ENCODE assay signal across 8 cellular contexts in genomic region chr2:110115291-110116032, GRCh38. TPM values are rescaled to one million over a fixed set of nuclear protein-coding genes. Genes with fewer than 3 reads are reported as not detected.
A peak's percentile ranks its signal among the peaks of the same experiment; 100 is the strongest.
DNase-seq lines count a peak whose midpoint lies in the region; ATAC-seq, FAIRE-seq and TF ChIP-seq lines count a peak whose summit lies in the region.

TSS of gene MALL (minus strand) at chr2:110115822. CDS start at chr2:110115792, 30 bp downstream.

- H2AFZ ChIP-seq in MM.1S (ENCODE audit: low read length): no peak within 1 kb of the TSS

- TF ChIP-seq CTCF in bronchial epithelial cell (IDR thresholded peaks at IDR 0.05; ENCODE audit: insufficient read depth, low read length, severe bottlenecking) (no peak), thoracic aorta (IDR thresholded peaks at IDR 0.05) (no peak), MM.1S (IDR thresholded peaks at IDR 0.05; ENCODE audit: low read length) (no peak)

- H3K4me1 ChIP-seq in thoracic aorta (ENCODE audit: control insufficient read depth in 1 of 2, low read depth in 2 of 2): peaks cover 0 to 17% of the 10 kb centered on the region in 2 donors
- no peaks in the 10 kb centered on the region for H3K4me1 ChIP-seq in MM.1S (ENCODE audit: low read length)

- H4K20me1 ChIP-seq in MM.1S (ENCODE audit: insufficient read depth, low read length): no peaks in the 10 kb centered on the region

- peak within 1 kb of the TSS in 1 of 2 donors; percentile 38 for H3K27ac ChIP-seq in thoracic aorta
- no peak within 1 kb of the TSS for H3K27ac ChIP-seq in MM.1S (ENCODE audit: low read length)

- H3K4me2 ChIP-seq in MM.1S (ENCODE audit: low read depth, low read length): no peak within 1 kb of the TSS

- ATAC-seq in left lobe of liver (peak; percentile 45), thoracic aorta (ENCODE audit: insufficient number of reproducible peaks, low FRiP score, low read depth) (peak; percentile 29), GM19397 (IDR thresholded peaks at IDR 0.05; ENCODE audit: unreplicated experiment) (no peak)

- DNase-seq in M059J (ENCODE audit: low read depth) (peak; percentile 42), bronchial epithelial cell (ENCODE audit: low read depth) (peak; percentile 78), left lobe of liver (ENCODE audit: low spot score) (no peak), thoracic aorta (ENCODE audit: low spot score) (no peak), superior temporal gyrus (ENCODE audit: extremely low spot score) (no peak), MM.1S (no peak), C1 segment of cervical spinal cord (lab: John Stamatoyannopoulos, UW) (no peak)

- no peak for FAIRE-seq in bronchial epithelial cell (lab: Jason Lieb, UNC)

- H3K9ac ChIP-seq in MM.1S (ENCODE audit: low read length): no peak within 1 kb of the TSS

- no peaks in the 10 kb centered on the region for H3K9me2 ChIP-seq in MM.1S (replicated peaks; ENCODE audit: insufficient read depth, low read length)

- H3K9me3 ChIP-seq in thoracic aorta (no peaks in the 10 kb centered on the region), MM.1S (replicated peaks; ENCODE audit: insufficient read depth, low read length) (no peaks in the 10 kb centered on the region)

- H3K79me2 ChIP-seq in MM.1S (ENCODE audit: low read length): no peaks in the 10 kb centered on the region

- H3F3A ChIP-seq in MM.1S (ENCODE audit: insufficient read depth, low read length): no peaks in the 10 kb centered on the region

- H3K4me3 ChIP-seq in bronchial epithelial cell (ENCODE audit: low read depth, low read length) (peak within 1 kb of the TSS; percentile 92), thoracic aorta (peak within 1 kb of the TSS; percentile 72), MM.1S (ENCODE audit: low read length) (no peak within 1 kb of the TSS)

- H3K36me3 ChIP-seq in bronchial epithelial cell (ENCODE audit: control insufficient read depth, insufficient read depth, low read length): no peaks in the 10 kb centered on the region
- no peaks in the 10 kb centered on the region for H3K36me3 ChIP-seq in thoracic aorta
- no peaks in the 10 kb centered on the region for H3K36me3 ChIP-seq in MM.1S (replicated peaks; ENCODE audit: insufficient read depth, low read length)

- H3K27me3 ChIP-seq in bronchial epithelial cell (ENCODE audit: control insufficient read depth, insufficient read depth, low read length) (peaks cover 1% of the 10 kb centered on the region), thoracic aorta (replicated peaks; ENCODE audit: insufficient read depth) (no peaks in the 10 kb centered on the region), MM.1S (replicated peaks; ENCODE audit: insufficient read depth, low read length) (no peaks in the 10 kb centered on the region)

RNA-seq across cellular contexts. Expression of gene MALL, which starts in this region (rescaled TPM):
- total RNA-seq in M059J (2014; rRNA removed; shearing (Covaris generic)): 27.5 and 42.0 TPM in 2 replicates
- 33.7 and 87.8 TPM in 2 replicates for total RNA-seq in bronchial epithelial cell
- total RNA-seq in left lobe of liver: 1.6 TPM
- 10 to 100 TPM; 25.3 to 27.6 TPM for total RNA-seq in thoracic aorta

Comparison
In these comparisons a context has a peak if more than half of its experiments do, and no peak if none do; other contexts are left out.
1. RNA of gene MALL (total RNA-seq): 27.5 to 42.0 TPM in M059J, 33.7 to 87.8 TPM in bronchial epithelial cell and 25.3 to 27.6 TPM in thoracic aorta; 1.6 TPM in left lobe of liver (single experiment); every median in the first group is over 10 times any median in the second.
2. DNase-seq: peak in M059J (single experiment) and bronchial epithelial cell (single experiment); none in left lobe of liver (single experiment), thoracic aorta (single experiment), superior temporal gyrus (single experiment), MM.1S (single experiment) and C1 segment of cervical spinal cord (0 of 14).